Comparison of ENCODE assay signal across 8 cellular contexts in genomic region chr14:58426819-58427288, GRCh38. TPM values are rescaled to one million over a fixed set of nuclear protein-coding genes. Genes with fewer than 3 reads are reported as not detected.
DNase-seq lines count a peak whose midpoint lies in the region; ATAC-seq lines count a peak whose summit lies in the region.

No MANE protein-coding gene starts in this region.

- no peaks in the 10 kb centered on the region for H3K9me3 Mint-ChIP-seq in dendritic cell treated with granulocyte-macrophage colony-stimulating factor and Interleukin-4, amounts not matched to agents 40 ng/mL and 50 ng/mL, for 4 days

- peak overlapping the region; percentile 85 for H3K4me3 Mint-ChIP-seq in dendritic cell treated with granulocyte-macrophage colony-stimulating factor and Interleukin-4, amounts not matched to agents 40 ng/mL and 50 ng/mL, for 4 days

- ATAC-seq in HG03097 (IDR thresholded peaks at IDR 0.05; ENCODE audit: low FRiP score, unreplicated experiment) = peak; percentile 17

- intact Hi-C loops in dendritic cell treated with granulocyte-macrophage colony-stimulating factor and Interleukin-4, amounts not matched to agents 40 ng/mL and 50 ng/mL, for 4 days (cut with micrococcal nuclease) = loop anchor here (1.0 to 10.0 kb wide), 5 partner anchors 31 to 1055 kb away; partner anchors contain the start of genes ARID4A, JKAMP, L3HYPDH and NAA30

- H3K36me3 Mint-ChIP-seq in dendritic cell treated with granulocyte-macrophage colony-stimulating factor and Interleukin-4, amounts not matched to agents 40 ng/mL and 50 ng/mL, for 4 days (ENCODE audit: low read depth) = peaks cover 39% of the 10 kb centered on the region

- peak; percentile 33 for DNase-seq in NK-92 treated with Interleukin-12 subunit alpha and Interleukin-12 subunit beta, amount 100 ng/mL, for 24 hours (lab: John Stamatoyannopoulos, UW)
- no peak for DNase-seq in NK-92 (lab: John Stamatoyannopoulos, UW; ENCODE audit: unreplicated experiment)
- DNase-seq in NCI-H510A treated with DMSO at 0.1 percent for 48 hours (lab: John Stamatoyannopoulos, UW) = peak; percentile 73
- peak; percentile 40 for DNase-seq in activated CD4-positive, alpha-beta T cell treated with anti-CD3 and anti-CD28 coated beads, Interleukin-2, amount 50 U/mL, for 1 hour
- peak; percentile 72 to 74 for DNase-seq in lung microvascular endothelial cell (ENCODE audit: low read depth in 2 of 2)
- DNase-seq in stimulated activated CD4-positive, alpha-beta T cell treated with anti-CD3 and anti-CD28 coated beads, TNF-alpha, amount 100 ng/mL, for 4 hours (ENCODE audit: low read depth in 3 of 3) = peak; percentile 22 to 36 (median 25)

- H3K27ac Mint-ChIP-seq in dendritic cell treated with granulocyte-macrophage colony-stimulating factor and Interleukin-4, amounts not matched to agents 40 ng/mL and 50 ng/mL, for 4 days = peak overlapping the region; percentile 94

- H3K27me3 Mint-ChIP-seq in dendritic cell treated with granulocyte-macrophage colony-stimulating factor and Interleukin-4, amounts not matched to agents 40 ng/mL and 50 ng/mL, for 4 days = no peaks in the 10 kb centered on the region

- H3K4me1 Mint-ChIP-seq in dendritic cell treated with granulocyte-macrophage colony-stimulating factor and Interleukin-4, amounts not matched to agents 40 ng/mL and 50 ng/mL, for 4 days (ENCODE audit: low read depth) = peaks cover 10% of the 10 kb centered on the region

RNA-seq across cellular contexts. Expression of gene TIMM9, which starts 0.5 kb away (rescaled TPM):
- 12.0 and 15.3 TPM in 2 replicates for total RNA-seq in lung microvascular endothelial cell

RNA-seq across cellular contexts. Expression of gene KIAA0586, which starts 0.7 kb away (rescaled TPM):
- 13.1 and 13.3 TPM in 2 replicates for total RNA-seq in lung microvascular endothelial cell

RNA-seq across cellular contexts. Expression of gene TOMM20L, which starts 31.1 kb away (rescaled TPM):
- total RNA-seq in lung microvascular endothelial cell = not detected in 2 replicates
